ENCODE assay signal across 14 cellular contexts in genomic region chr20:35135867-35136586, GRCh38. TPM values are rescaled to one million over a fixed set of nuclear protein-coding genes. Genes with fewer than 3 reads are reported as not detected.
DNase-seq lines count a peak whose midpoint lies in the region; ATAC-seq and TF ChIP-seq lines count a peak whose summit lies in the region.
"Had no signal": no experiment of that assay in that cellular context is flagged by ENCODE, and none has a peak within 500 bp of the region (broad histone marks: within the 10 kb centered on the region; RNA-seq: fewer than 3 reads in every experiment).

No MANE protein-coding gene starts in this region.

- H3K4me1 Mint-ChIP-seq in nephron progenitor cell = no peaks in the 10 kb centered on the region

- H3K27me3 ChIP-seq in ACC112 (ENCODE audit: insufficient read depth, low read length) = no peaks in the 10 kb centered on the region
- no peaks in the 10 kb centered on the region for H3K27me3 ChIP-seq in esophagus squamous epithelium
- H3K27me3 ChIP-seq: uterus had no signal

- no peak overlapping the region for H2AFZ ChIP-seq in ACC112 (ENCODE audit: low read length, unreplicated experiment)

- no peak overlapping the region for H3K4me3 Mint-ChIP-seq in nephron progenitor cell

- TF ChIP-seq CTCF in NB4 (IDR thresholded peaks at IDR 0.05; ENCODE audit: low read depth, low read length) (no peak), esophagus squamous epithelium (IDR thresholded peaks at IDR 0.05) (no peak), nephron progenitor cell (IDR thresholded peaks at IDR 0.05) (no peak)

- H3K79me2 ChIP-seq in ACC112 (ENCODE audit: control insufficient read depth, insufficient read depth, low read length, unreplicated experiment) = no peaks in the 10 kb centered on the region

- peaks cover 35% of the 10 kb centered on the region for H3K4me1 ChIP-seq in ACC112 (ENCODE audit: control insufficient read depth, insufficient read depth, low read length, unreplicated experiment)
- peaks cover 0 to 26% (median 0%) of the 10 kb centered on the region in 3 donors for H3K4me1 ChIP-seq in esophagus squamous epithelium

- peaks cover 4% of the 10 kb centered on the region for H3K27me3 Mint-ChIP-seq in nephron progenitor cell (ENCODE audit: low read depth, poor library complexity)

- ATAC-seq in GM18870 (IDR thresholded peaks at IDR 0.05; ENCODE audit: unreplicated experiment) = no peak
- ATAC-seq: Panc1 had no signal

- H3K9me3 ChIP-seq in esophagus squamous epithelium = no peaks in the 10 kb centered on the region
- H3K9me3 ChIP-seq: uterus had no signal

- DNase-seq in NB4 (ENCODE audit: low read depth) = peak; percentile 22
- no peak for DNase-seq in esophagus squamous epithelium (lab: John Stamatoyannopoulos, UW)
- no peak for DNase-seq in nephron progenitor cell
- DNase-seq in HuH-7 (ENCODE audit: low spot score) = no peak
- DNase-seq in NCI-H510A treated with DMSO at 0.1 percent for 48 hours (lab: John Stamatoyannopoulos, UW) = no peak
- DNase-seq in Kasumi-1 (lab: John Stamatoyannopoulos, UW) = no peak
- DNase-seq: amniotic stem cell, NCI-H2227 treated with DMSO at 0.1 percent for 48 hours, T-helper 9 cell had no signal

- intact Hi-C loops in esophagus squamous epithelium (cut with DNase I) = no loop called here

- no peaks in the 10 kb centered on the region for H3K9me3 Mint-ChIP-seq in nephron progenitor cell

- TF ChIP-seq POLR2A in NB4 (IDR thresholded peaks at IDR 0.05; ENCODE audit: extremely low read depth, insufficient read length) (no peak), esophagus squamous epithelium (IDR thresholded peaks at IDR 0.05) (no peak)

- 77 to 82% methylated on average over 9 to 10 of the region's 11 CpGs for WGBS in esophagus squamous epithelium, 2 donors

- peak overlapping the region; percentile 48 for H3K27ac Mint-ChIP-seq in nephron progenitor cell

- H3K36me3 ChIP-seq in ACC112 (ENCODE audit: insufficient read depth, low read length) (peaks cover 10% of the 10 kb centered on the region; the same call in 1 of the 2 replicates), esophagus squamous epithelium (peaks cover 9 to 100% (median 29%) of the 10 kb centered on the region in 3 donors)
- H3K36me3 ChIP-seq: uterus had no signal

- no peak overlapping the region for H3K4me3 ChIP-seq in ACC112 (ENCODE audit: low read depth, low read length)
- no peak overlapping the region for H3K4me3 ChIP-seq in NB4 (ENCODE audit: low read depth, low read length)
- H3K4me3 ChIP-seq in esophagus squamous epithelium = no peak overlapping the region
- H3K4me3 ChIP-seq: smooth muscle cell, uterus had no signal

- H3K27ac ChIP-seq in ACC112 (ENCODE audit: low read depth, low read length) (peak overlapping the region; percentile 66), esophagus squamous epithelium (peak overlapping the region in 3 of 4 donors; percentile 23 to 72 (median 65))

- H3K36me3 Mint-ChIP-seq in nephron progenitor cell (ENCODE audit: low read depth) = peaks cover 29% of the 10 kb centered on the region

RNA-seq across cellular contexts. Expression of gene EDEM2, which starts 11.1 kb away (rescaled TPM):
- total RNA-seq in esophagus squamous epithelium = 10 to 100 TPM; 12.5 to 17.5 (median 14.6) TPM

RNA-seq across cellular contexts. Expression of gene PROCR, which starts 35.8 kb away (rescaled TPM):
- 10 to 100 TPM in 3 of 4 donors, 1 to 10 TPM in 1; 2.5 to 19.6 (median 14.6) TPM for total RNA-seq in esophagus squamous epithelium

RNA-seq across cellular contexts. Expression of gene TRPC4AP, which starts 43.4 kb away (rescaled TPM):
- total RNA-seq in esophagus squamous epithelium = 10 to 100 TPM; 35.2 to 50.4 (median 47.2) TPM
